22 cellular contexts compared by ENCODE assay signal in the genomic region with DNA sequence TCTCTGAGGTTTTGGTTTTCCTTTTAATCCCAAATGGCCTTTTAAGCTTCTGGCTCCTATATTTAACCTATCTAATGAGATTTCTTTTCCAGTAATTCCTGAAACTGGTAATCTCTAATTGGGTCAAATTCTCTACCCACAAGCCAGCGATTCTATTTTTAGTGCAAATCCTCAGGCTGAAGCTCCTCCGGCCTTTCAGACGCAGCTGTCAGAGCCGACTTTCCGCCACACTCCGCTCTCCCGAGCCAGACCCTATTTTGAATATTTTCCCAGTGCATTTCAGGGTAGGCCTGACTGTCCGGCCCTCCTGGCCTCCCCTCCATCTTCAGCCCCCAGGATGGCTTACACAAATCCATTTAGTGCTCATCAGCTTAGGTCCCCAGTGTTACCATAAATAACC. TPM values are rescaled to one million over a fixed set of nuclear protein-coding genes. Genes with fewer than 3 reads are reported as not detected.
DNase-seq lines count a peak whose midpoint lies in the region; ATAC-seq and TF ChIP-seq lines count a peak whose summit lies in the region.
"Had no signal": no experiment of that assay in that cellular context is flagged by ENCODE, and none has a peak within 500 bp of the region (broad histone marks: within the 10 kb centered on the region; RNA-seq: fewer than 3 reads in every experiment).

No MANE protein-coding gene starts in this region.

- intact Hi-C loops in left cardiac atrium (cut with DNase I), result no loop called here
- intact Hi-C loops in transverse colon (cut with DNase I; ENCODE audit: low total_unique reads), result no loop called here

- H3K9me2 ChIP-seq in GM23338 (ENCODE audit: insufficient read depth), result no peaks in the 10 kb centered on the region

- H3K79me2 ChIP-seq in GM23338 (replicated peaks; ENCODE audit: insufficient read depth), result no peaks in the 10 kb centered on the region

- peaks cover 0 to 5% of the 10 kb centered on the region in 2 donors for H3K9me3 ChIP-seq in transverse colon

- no peak for TF ChIP-seq CTCF in GM23338 (conservative IDR thresholded peaks at IDR 0.05; ENCODE audit: low read depth in 2 of 2)
- no peak for TF ChIP-seq CTCF in retinal pigment epithelial cell (conservative IDR thresholded peaks at IDR 0.05; ENCODE audit: low read depth, low read length)
- TF ChIP-seq CTCF in transverse colon (IDR thresholded peaks at IDR 0.05), result no peak

- no peak for TF ChIP-seq EP300 in transverse colon (IDR thresholded peaks at IDR 0.05; ENCODE audit: low read depth)

- no peaks in the 10 kb centered on the region for H3K27me3 ChIP-seq in GM23338 (ENCODE audit: insufficient read depth)
- H3K27me3 ChIP-seq in transverse colon, result no peaks in the 10 kb centered on the region
- H3K27me3 ChIP-seq: esophagus squamous epithelium, neutrophil had no signal

- 56 to 70% methylated on average over 8 of the region's 8 CpGs for WGBS in transverse colon (ENCODE audit: low coverage in 1 of 2), 2 donors

- H3K27ac ChIP-seq in GM23338 (ENCODE audit: low read depth), result no peak overlapping the region
- H3K27ac ChIP-seq in caudate nucleus (ENCODE audit: low read depth, low read length), result peak overlapping the region; percentile 36
- H3K27ac ChIP-seq in transverse colon, result no peak overlapping the region
- H3K27ac ChIP-seq: neutrophil had no signal

- no peak overlapping the region for H3K27ac Mint-ChIP-seq in GM23338
- H3K27ac Mint-ChIP-seq: effector memory CD8-positive, alpha-beta T cell; stimulated activated effector memory CD8-positive, alpha-beta T cell treated with anti-CD3 and anti-CD28 coated beads, Interleukin-12 subunit alpha, Interleukin-12 subunit beta, amount 100 ng/mL, for 72 hours; T-helper 17 cell had no signal

- peaks cover 10% of the 10 kb centered on the region for H3K9me3 Mint-ChIP-seq in GM23338

- in situ Hi-C loops in transverse colon (cut with MboI; ENCODE audit: low pct_ligation_motif_present in 1 of 4, low pct_unique_long_range_greater_than_20kb in 1 of 4, low sequenced_read_pairs in 3 of 4), result no loop called here

- ATAC-seq in GM23338 (no peak; the same call in 2 of the 3 replicates), left cardiac atrium (peak; percentile 63 to 80)
- ATAC-seq: effector memory CD8-positive, alpha-beta T cell; K562; mucosa of descending colon; stimulated activated effector memory CD8-positive, alpha-beta T cell treated with anti-CD3 and anti-CD28 coated beads, Interleukin-12 subunit alpha, Interleukin-12 subunit beta, amount 100 ng/mL, for 72 hours; T-helper 17 cell had no signal

- 0 out of 2 replicates have a peak, but pooled peaks cover 6% of the 10 kb centered on the region for H3F3A ChIP-seq in GM23338 (replicated peaks; ENCODE audit: low read depth)

- H2AFZ ChIP-seq in GM23338, result peak overlapping the region; percentile 83

- H3K4me3 ChIP-seq in GM23338, result no peak overlapping the region
- H3K4me3 ChIP-seq in retinal pigment epithelial cell (ENCODE audit: low read length), result no peak overlapping the region
- no peak overlapping the region for H3K4me3 ChIP-seq in transverse colon
- H3K4me3 ChIP-seq: K562, mucosa of descending colon had no signal

- H3K36me3 ChIP-seq in GM23338 (ENCODE audit: insufficient read depth) (no peaks in the 10 kb centered on the region), transverse colon (no peaks in the 10 kb centered on the region)
- H3K36me3 ChIP-seq: esophagus squamous epithelium, neutrophil had no signal

- peak overlapping the region; percentile 66; the same call in 1 of the 2 replicates for H3K4me2 ChIP-seq in GM23338

- no peaks in the 10 kb centered on the region for H4K20me1 ChIP-seq in GM23338 (replicated peaks; ENCODE audit: insufficient read depth)

- peaks cover 56% of the 10 kb centered on the region for H3K4me1 Mint-ChIP-seq in GM23338
- H3K4me1 Mint-ChIP-seq: CD4-positive, CD25-positive, alpha-beta regulatory T cell; stimulated activated effector memory CD8-positive, alpha-beta T cell treated with anti-CD3 and anti-CD28 coated beads, Interleukin-12 subunit alpha, Interleukin-12 subunit beta, amount 100 ng/mL, for 72 hours; T-helper 17 cell had no signal

- H3K27me3 Mint-ChIP-seq in GM23338 (ENCODE audit: insufficient read depth, low read depth, poor library complexity), result peaks cover 14% of the 10 kb centered on the region

- no peak for TF ChIP-seq POLR2A in transverse colon (IDR thresholded peaks at IDR 0.05)

- H3K4me1 ChIP-seq in GM23338 (ENCODE audit: insufficient read depth), result peaks cover 43% of the 10 kb centered on the region
- peaks cover 0 to 3% (median 0%) of the 10 kb centered on the region in 4 donors for H3K4me1 ChIP-seq in transverse colon

- peaks cover 8% of the 10 kb centered on the region for H3K36me3 Mint-ChIP-seq in GM23338 (ENCODE audit: low read depth)
- H3K36me3 Mint-ChIP-seq: CD4-positive, CD25-positive, alpha-beta regulatory T cell; stimulated activated effector memory CD8-positive, alpha-beta T cell treated with anti-CD3 and anti-CD28 coated beads, Interleukin-12 subunit alpha, Interleukin-12 subunit beta, amount 100 ng/mL, for 72 hours had no signal

- no peak for DNase-seq in GM23338 (ENCODE audit: low spot score)
- DNase-seq in caudate nucleus (lab: John Stamatoyannopoulos, UW), result peak in 1 of 61 donors; percentile 82
- DNase-seq in left cardiac atrium, result no peak
- peak; percentile 26 for DNase-seq in retinal pigment epithelial cell (ENCODE audit: low read depth)
- no peak for DNase-seq in globus pallidus (ENCODE audit: low spot score)
- DNase-seq in amniotic stem cell (lab: John Stamatoyannopoulos, UW), result no peak
- no peak for DNase-seq in transverse colon
- no peak for DNase-seq in NCI-H1105 (lab: John Stamatoyannopoulos, UW)
- DNase-seq: activated gamma-delta T cell treated with Interleukin-2 at 50 U/mL for 16 hours; CD4-positive, CD25-positive, alpha-beta regulatory T cell; central memory CD4-positive, alpha-beta T cell; DMS153; effector memory CD8-positive, alpha-beta T cell; esophagus squamous epithelium; H9; mucosa of descending colon; NCI-H1694 treated with DMSO at 0.1 percent for 48 hours; NCI-H226; T-helper 17 cell had no signal

- no peak overlapping the region for H3K4me3 Mint-ChIP-seq in GM23338
- H3K4me3 Mint-ChIP-seq: CD4-positive, CD25-positive, alpha-beta regulatory T cell; effector memory CD8-positive, alpha-beta T cell; stimulated activated effector memory CD8-positive, alpha-beta T cell treated with anti-CD3 and anti-CD28 coated beads, Interleukin-12 subunit alpha, Interleukin-12 subunit beta, amount 100 ng/mL, for 72 hours; T-helper 17 cell had no signal

TF ChIP-seq in GM23338, 12 proteins besides CTCF, POLR2A, EP300 and RAD21 (continues in another document):
- TF ChIP-seq ZNF331 (CRISPR knock-in tag; IDR thresholded peaks at IDR 0.05; ENCODE audit: low read depth), result no peak
- TF ChIP-seq NANOG (IDR thresholded peaks at IDR 0.05; ENCODE audit: borderline replicate concordance), result no peak
- TF ChIP-seq, protein P1, sequence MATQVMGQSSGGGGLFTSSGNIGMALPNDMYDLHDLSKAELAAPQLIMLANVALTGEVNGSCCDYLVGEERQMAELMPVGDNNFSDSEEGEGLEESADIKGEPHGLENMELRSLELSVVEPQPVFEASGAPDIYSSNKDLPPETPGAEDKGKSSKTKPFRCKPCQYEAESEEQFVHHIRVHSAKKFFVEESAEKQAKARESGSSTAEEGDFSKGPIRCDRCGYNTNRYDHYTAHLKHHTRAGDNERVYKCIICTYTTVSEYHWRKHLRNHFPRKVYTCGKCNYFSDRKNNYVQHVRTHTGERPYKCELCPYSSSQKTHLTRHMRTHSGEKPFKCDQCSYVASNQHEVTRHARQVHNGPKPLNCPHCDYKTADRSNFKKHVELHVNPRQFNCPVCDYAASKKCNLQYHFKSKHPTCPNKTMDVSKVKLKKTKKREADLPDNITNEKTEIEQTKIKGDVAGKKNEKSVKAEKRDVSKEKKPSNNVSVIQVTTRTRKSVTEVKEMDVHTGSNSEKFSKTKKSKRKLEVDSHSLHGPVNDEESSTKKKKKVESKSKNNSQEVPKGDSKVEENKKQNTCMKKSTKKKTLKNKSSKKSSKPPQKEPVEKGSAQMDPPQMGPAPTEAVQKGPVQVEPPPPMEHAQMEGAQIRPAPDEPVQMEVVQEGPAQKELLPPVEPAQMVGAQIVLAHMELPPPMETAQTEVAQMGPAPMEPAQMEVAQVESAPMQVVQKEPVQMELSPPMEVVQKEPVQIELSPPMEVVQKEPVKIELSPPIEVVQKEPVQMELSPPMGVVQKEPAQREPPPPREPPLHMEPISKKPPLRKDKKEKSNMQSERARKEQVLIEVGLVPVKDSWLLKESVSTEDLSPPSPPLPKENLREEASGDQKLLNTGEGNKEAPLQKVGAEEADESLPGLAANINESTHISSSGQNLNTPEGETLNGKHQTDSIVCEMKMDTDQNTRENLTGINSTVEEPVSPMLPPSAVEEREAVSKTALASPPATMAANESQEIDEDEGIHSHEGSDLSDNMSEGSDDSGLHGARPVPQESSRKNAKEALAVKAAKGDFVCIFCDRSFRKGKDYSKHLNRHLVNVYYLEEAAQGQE (IDR thresholded peaks at IDR 0.05; ENCODE audit: unreplicated experiment), result no peak

RNA-seq across cellular contexts. Expression of a gene that starts 9.7 kb away (rescaled TPM):
- total RNA-seq in GM23338 (2014; rRNA removed; shearing (Covaris generic)), result 14.6 and 18.7 TPM in 2 replicates
- polyA plus RNA-seq in GM23338 (2016; fragmentation: Nextera tagmentation; extraction: Ambion mirVana), result 2.3 and 2.4 TPM in 2 replicates
- 1 to 10 TPM; 5.7 to 7.4 TPM for total RNA-seq in left cardiac atrium
- under 1 TPM in 2 of 4 donors, not detected in 2; 0.16 to 0.41 TPM for total RNA-seq in transverse colon
- total RNA-seq: CD4-positive, CD25-positive, alpha-beta regulatory T cell; T-helper 17 cell had no signal
- polyA plus RNA-seq: CD4-positive, CD25-positive, alpha-beta regulatory T cell had no signal

Comparison
In these comparisons a context has a peak if more than half of its experiments do, and no peak if none do; other contexts are left out.
1. RNA of a gene that starts 9.7 kb away (total RNA-seq): 14.6 to 18.7 TPM in GM23338 and 5.7 to 7.4 TPM in left cardiac atrium; 0.16 to 0.41 TPM in transverse colon; every median in the first group is over 4 times any median in the second.